ENCODE assay signal across 31 cellular contexts in the genomic region with DNA sequence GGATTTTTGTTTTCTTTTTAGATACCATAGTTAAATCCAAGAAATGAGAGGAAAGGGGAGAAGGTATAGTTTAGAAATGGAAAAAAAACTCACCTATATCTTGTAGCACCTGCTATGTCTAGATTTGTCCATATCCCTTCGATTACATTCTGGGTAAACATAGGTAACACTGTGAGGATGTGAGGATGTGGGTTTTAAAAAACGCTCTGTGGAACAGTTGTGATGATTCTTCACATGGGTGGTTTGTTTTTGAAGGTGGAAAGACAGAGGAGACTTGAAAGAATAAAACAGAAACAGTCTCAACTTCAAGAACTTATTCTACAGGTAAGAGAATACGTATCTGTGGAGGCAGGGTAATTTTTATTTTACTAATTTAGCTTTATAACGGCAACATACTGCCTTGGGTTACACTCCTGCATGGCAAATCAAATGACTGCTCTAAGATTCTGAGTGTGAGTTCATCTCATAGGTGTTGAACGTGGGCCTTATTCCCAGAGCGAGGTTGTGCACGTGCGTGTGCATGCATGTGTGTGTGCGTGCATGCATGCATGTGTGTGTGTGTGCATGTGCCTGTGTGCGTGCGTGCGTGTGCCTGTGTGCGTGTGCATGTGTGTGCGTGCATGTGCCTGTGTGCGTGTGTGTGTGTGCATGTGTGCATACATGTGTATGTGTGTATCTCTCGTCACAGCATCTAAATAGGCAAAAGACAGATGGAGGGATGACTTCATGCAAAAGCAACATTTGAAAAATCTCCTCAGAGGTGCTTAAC. TPM values are rescaled to one million over a fixed set of nuclear protein-coding genes. Genes with fewer than 3 reads are reported as not detected.
DNase-seq lines count a peak whose midpoint lies in the region; ATAC-seq and TF ChIP-seq lines count a peak whose summit lies in the region.
"Had no signal": no experiment of that assay in that cellular context is flagged by ENCODE, and none has a peak within 500 bp of the region (broad histone marks: within the 10 kb centered on the region; RNA-seq: fewer than 3 reads in every experiment).

No MANE protein-coding gene starts in this region.

- H3K27ac Mint-ChIP-seq in T-helper 2 cell treated with Interferon-gamma antibody and Interleukin-4, amounts not matched to agents 5 μg/mL and 100 μg/mL, for 36 hours = peak overlapping the region; percentile 68
- H3K27ac Mint-ChIP-seq in CD4-positive, alpha-beta T cell = peak overlapping the region; percentile 88
- H3K27ac Mint-ChIP-seq in activated naive CD8-positive, alpha-beta T cell treated with anti-CD3 and anti-CD28 coated beads, Interleukin-2, amount 50 U/mL, for 24 hours = peak overlapping the region; percentile 46
- peak overlapping the region; percentile 67 to 97 (median 90) for H3K27ac Mint-ChIP-seq in naive thymus-derived CD8-positive, alpha-beta T cell
- H3K27ac Mint-ChIP-seq: effector memory CD8-positive, alpha-beta T cell; stimulated activated effector memory CD8-positive, alpha-beta T cell treated with anti-CD3 and anti-CD28 coated beads, Interleukin-12 subunit alpha, Interleukin-12 subunit beta, amount 100 ng/mL, for 72 hours; WTC11 had no signal

- TF ChIP-seq CTCF in CD4-positive, alpha-beta T cell (IDR thresholded peaks at IDR 0.05) = no peak

- peaks cover 51% of the 10 kb centered on the region for H3K36me3 Mint-ChIP-seq in T-helper 2 cell treated with Interferon-gamma antibody and Interleukin-4, amounts not matched to agents 5 μg/mL and 100 μg/mL, for 36 hours (ENCODE audit: low read depth)
- H3K36me3 Mint-ChIP-seq in CD4-positive, alpha-beta T cell (ENCODE audit: low read depth) = peaks cover 75% of the 10 kb centered on the region
- H3K36me3 Mint-ChIP-seq in activated naive CD8-positive, alpha-beta T cell treated with anti-CD3 and anti-CD28 coated beads, Interleukin-2, amount 50 U/mL, for 24 hours (ENCODE audit: low read depth) = peaks cover 71% of the 10 kb centered on the region
- H3K36me3 Mint-ChIP-seq in naive thymus-derived CD8-positive, alpha-beta T cell = peaks cover 0 to 32% (median 30%) of the 10 kb centered on the region in 3 donors

- H3K4me1 Mint-ChIP-seq in T-helper 2 cell treated with Interferon-gamma antibody and Interleukin-4, amounts not matched to agents 5 μg/mL and 100 μg/mL, for 36 hours (ENCODE audit: low read depth) = peaks cover 4% of the 10 kb centered on the region
- H3K4me1 Mint-ChIP-seq in CD4-positive, alpha-beta T cell (ENCODE audit: low read depth) = peaks cover 26% of the 10 kb centered on the region
- peaks cover 19% of the 10 kb centered on the region for H3K4me1 Mint-ChIP-seq in activated naive CD8-positive, alpha-beta T cell treated with anti-CD3 and anti-CD28 coated beads, Interleukin-2, amount 50 U/mL, for 24 hours
- H3K4me1 Mint-ChIP-seq in naive thymus-derived CD8-positive, alpha-beta T cell = peaks cover 20 to 62% (median 28%) of the 10 kb centered on the region in 4 donors
- H3K4me1 Mint-ChIP-seq: stimulated activated effector memory CD8-positive, alpha-beta T cell treated with anti-CD3 and anti-CD28 coated beads, Interleukin-12 subunit alpha, Interleukin-12 subunit beta, amount 100 ng/mL, for 72 hours; WTC11 had no signal

- ATAC-seq in CD4-positive, alpha-beta T cell (ENCODE audit: poor library complexity) = peak; percentile 93
- no peak for ATAC-seq in activated naive CD8-positive, alpha-beta T cell treated with anti-CD3 and anti-CD28 coated beads, Interleukin-2, amount 50 U/mL, for 24 hours
- ATAC-seq in naive thymus-derived CD8-positive, alpha-beta T cell = peak; percentile 92 to 96
- ATAC-seq: effector memory CD8-positive, alpha-beta T cell; esophagus mucosa; heart left ventricle; right cardiac atrium; stimulated activated effector memory CD8-positive, alpha-beta T cell treated with anti-CD3 and anti-CD28 coated beads, Interleukin-12 subunit alpha, Interleukin-12 subunit beta, amount 100 ng/mL, for 72 hours; WTC11 had no signal

- H3K27ac ChIP-seq in CD4-positive, alpha-beta T cell (ENCODE audit: low read depth, low read length) = peak overlapping the region; percentile 57
- H3K27ac ChIP-seq: cardiac muscle cell, heart left ventricle, neural progenitor cell, uterus had no signal

- CTCF ChIA-PET in CD4-positive, alpha-beta T cell (lab: Charles Lee) = no interaction called here

- no peak for DNase-seq in T-helper 2 cell treated with Interferon-gamma antibody and Interleukin-4, amounts not matched to agents 5 μg/mL and 100 μg/mL, for 36 hours (ENCODE audit: low spot score)
- DNase-seq in T-helper 2 cell (no peak), T-helper 9 cell (no peak), 8988T (no peak), NCI-H128 (lab: John Stamatoyannopoulos, UW; ENCODE audit: unreplicated experiment) (no peak)
- no peak for DNase-seq in CD4-positive, alpha-beta T cell
- DNase-seq in activated naive CD8-positive, alpha-beta T cell treated with anti-CD3 and anti-CD28 coated beads, Interleukin-2, amount 50 U/mL, for 24 hours = no peak
- peak in 5 of 10 donors; percentile 31 to 86 (median 64) for DNase-seq in naive thymus-derived CD8-positive, alpha-beta T cell
- DNase-seq: activated CD4-positive, alpha-beta T cell treated with anti-CD3 and anti-CD28 coated beads, Interleukin-2, amount 50 U/mL, for 48 hours; activated effector memory CD4-positive, alpha-beta T cell treated with Interleukin-2 at 50 U/mL for 16 hours; cortex of kidney; DMS 273 treated with DMSO at 0.1 percent for 48 hours; effector memory CD8-positive, alpha-beta T cell; foreskin fibroblast; GOT3; kidney glomerular epithelial cell; NCI-H1694 treated with DMSO at 0.1 percent for 48 hours; NCI-H2171; NCI-H524 treated with DMSO at 0.1 percent for 48 hours; stimulated activated CD4-positive, alpha-beta T cell treated with anti-CD3 and anti-CD28 coated beads, Interleukin-4, amount 100 ng/mL, for 24 hours; uterus had no signal

- intact Hi-C loops in CD4-positive, alpha-beta T cell (cut with DNase I, micrococcal nuclease) = loop anchor here in 1 of 2 experiments (2.0 kb wide), 1 partner anchor 50 kb away; a partner anchor contains a TSS

- no peaks in the 10 kb centered on the region for H3K9me3 Mint-ChIP-seq in T-helper 2 cell treated with Interferon-gamma antibody and Interleukin-4, amounts not matched to agents 5 μg/mL and 100 μg/mL, for 36 hours
- no peaks in the 10 kb centered on the region for H3K9me3 Mint-ChIP-seq in CD4-positive, alpha-beta T cell
- H3K9me3 Mint-ChIP-seq in activated naive CD8-positive, alpha-beta T cell treated with anti-CD3 and anti-CD28 coated beads, Interleukin-2, amount 50 U/mL, for 24 hours = no peaks in the 10 kb centered on the region
- H3K9me3 Mint-ChIP-seq in naive thymus-derived CD8-positive, alpha-beta T cell = no peaks in the 10 kb centered on the region
- H3K9me3 Mint-ChIP-seq: effector memory CD8-positive, alpha-beta T cell; neural progenitor cell; stimulated activated effector memory CD8-positive, alpha-beta T cell treated with anti-CD3 and anti-CD28 coated beads, Interleukin-12 subunit alpha, Interleukin-12 subunit beta, amount 100 ng/mL, for 72 hours; WTC11 had no signal

- POLR2A ChIA-PET in CD4-positive, alpha-beta T cell (lab: Charles Lee) = no interaction called here
- POLR2A ChIA-PET in naive thymus-derived CD8-positive, alpha-beta T cell (lab: Charles Lee) = interaction anchor here (1.0 kb wide), 1 partner anchor 15 kb away, joined by 3 read pairs; no protein-coding TSS in a partner anchor

- no peaks in the 10 kb centered on the region for H3K9me3 ChIP-seq in CD4-positive, alpha-beta T cell (ENCODE audit: control insufficient read depth, low read length)
- H3K9me3 ChIP-seq: heart left ventricle, uterus had no signal

- H3K27me3 ChIP-seq in CD4-positive, alpha-beta T cell (ENCODE audit: control insufficient read depth, insufficient read depth, low read length) = no peaks in the 10 kb centered on the region
- H3K27me3 ChIP-seq: cardiac muscle cell, heart left ventricle, neural progenitor cell, uterus had no signal

- no peaks in the 10 kb centered on the region for H3K27me3 Mint-ChIP-seq in T-helper 2 cell treated with Interferon-gamma antibody and Interleukin-4, amounts not matched to agents 5 μg/mL and 100 μg/mL, for 36 hours (ENCODE audit: low read depth)
- no peaks in the 10 kb centered on the region for H3K27me3 Mint-ChIP-seq in CD4-positive, alpha-beta T cell
- H3K27me3 Mint-ChIP-seq in activated naive CD8-positive, alpha-beta T cell treated with anti-CD3 and anti-CD28 coated beads, Interleukin-2, amount 50 U/mL, for 24 hours = no peaks in the 10 kb centered on the region
- no peaks in the 10 kb centered on the region for H3K27me3 Mint-ChIP-seq in naive thymus-derived CD8-positive, alpha-beta T cell
- H3K27me3 Mint-ChIP-seq: effector memory CD8-positive, alpha-beta T cell had no signal

- H3K4me3 Mint-ChIP-seq in T-helper 2 cell treated with Interferon-gamma antibody and Interleukin-4, amounts not matched to agents 5 μg/mL and 100 μg/mL, for 36 hours = no peak overlapping the region
- peak overlapping the region; percentile 43 for H3K4me3 Mint-ChIP-seq in CD4-positive, alpha-beta T cell
- no peak overlapping the region for H3K4me3 Mint-ChIP-seq in activated naive CD8-positive, alpha-beta T cell treated with anti-CD3 and anti-CD28 coated beads, Interleukin-2, amount 50 U/mL, for 24 hours
- H3K4me3 Mint-ChIP-seq in naive thymus-derived CD8-positive, alpha-beta T cell = peak overlapping the region; percentile 21 to 87 (median 63)
- H3K4me3 Mint-ChIP-seq: effector memory CD8-positive, alpha-beta T cell; neural progenitor cell; stimulated activated effector memory CD8-positive, alpha-beta T cell treated with anti-CD3 and anti-CD28 coated beads, Interleukin-12 subunit alpha, Interleukin-12 subunit beta, amount 100 ng/mL, for 72 hours; WTC11 had no signal

RNA-seq across cellular contexts. Expression of a gene that starts 23.5 kb away (rescaled TPM):
- not detected for total RNA-seq in CD4-positive, alpha-beta T cell
- not detected for total RNA-seq in naive thymus-derived CD8-positive, alpha-beta T cell
- polyA plus RNA-seq in naive thymus-derived CD8-positive, alpha-beta T cell = not detected
- total RNA-seq: A172, aorta, cardiac muscle cell, esophagus mucosa, heart left ventricle, lung microvascular endothelial cell, right cardiac atrium, WTC11 had no signal
- polyA plus RNA-seq: aorta, heart left ventricle, right cardiac atrium had no signal

RNA-seq across cellular contexts. Expression of a gene that starts 32.6 kb away (rescaled TPM):
- not detected for total RNA-seq in CD4-positive, alpha-beta T cell
- not detected for total RNA-seq in naive thymus-derived CD8-positive, alpha-beta T cell
- not detected for polyA plus RNA-seq in naive thymus-derived CD8-positive, alpha-beta T cell
- total RNA-seq: A172, esophagus mucosa, lung microvascular endothelial cell had no signal
- polyA plus RNA-seq: aorta had no signal

RNA-seq across cellular contexts. Expression of a gene that starts 49.9 kb away (rescaled TPM):
- 10 to 100 TPM; 17.6 to 20.0 TPM for total RNA-seq in CD4-positive, alpha-beta T cell
- 10 to 100 TPM; 17.1 to 18.1 TPM for total RNA-seq in naive thymus-derived CD8-positive, alpha-beta T cell
- 10 to 100 TPM; 50.1 to 61.9 (median 50.3) TPM for polyA plus RNA-seq in naive thymus-derived CD8-positive, alpha-beta T cell

Comparison
In these comparisons a context has a peak if more than half of its experiments do, and no peak if none do; other contexts are left out.
1. H3K4me3 Mint-ChIP-seq: peak in CD4-positive, alpha-beta T cell (single experiment) and naive thymus-derived CD8-positive, alpha-beta T cell (10 of 10); none in T-helper 2 cell treated with Interferon-gamma antibody and Interleukin-4, amounts not matched to agents 5 μg/mL and 100 μg/mL, for 36 hours (single experiment) and activated naive CD8-positive, alpha-beta T cell treated with anti-CD3 and anti-CD28 coated beads, Interleukin-2, amount 50 U/mL, for 24 hours (single experiment).
2. Peak in every context shown above with its lines, with median percentiles within 50 percentile points of each other: H3K27ac Mint-ChIP-seq.